ENCODE assay signal across 16 cellular contexts in genomic region chr13:73082471-73082870, GRCh38.
"Had no signal": no experiment of that assay in that cellular context is flagged by ENCODE, and none has a peak within 500 bp of the region (broad histone marks: within the 10 kb centered on the region; RNA-seq: fewer than 3 reads in every experiment).

No MANE protein-coding gene starts in this region.

- H3K9me3 ChIP-seq: colonic mucosa, esophagus squamous epithelium, upper lobe of left lung had no signal

- DNase-seq: activated CD4-positive, alpha-beta T cell treated with anti-CD3 and anti-CD28 coated beads for 4 hours; activated CD8-positive, alpha-beta memory T cell treated with anti-CD3 and anti-CD28 coated beads, Interleukin-2, amount 50 U/mL, for 4 hours; activated CD8-positive, alpha-beta T cell treated with anti-CD3 and anti-CD28 coated beads, Interleukin-2, amount 10 ng/mL, durations not matched to agents 7 days and 5 days; activated gamma-delta T cell treated with Interleukin-2 at 50 U/mL for 16 hours; amniotic stem cell; central memory CD4-positive, alpha-beta T cell; colonic mucosa; esophagus squamous epithelium; glutamatergic neuron; immature natural killer cell; natural killer cell; nucleus accumbens; right cardiac atrium; SW 1271; upper lobe of left lung had no signal

- H3K27me3 ChIP-seq: colonic mucosa, esophagus squamous epithelium, upper lobe of left lung had no signal

- H3K36me3 ChIP-seq: colonic mucosa had no signal

- H3K4me3 ChIP-seq: colonic mucosa, esophagus squamous epithelium, skin epidermis, upper lobe of left lung had no signal

- H3K27ac ChIP-seq: colonic mucosa, skin epidermis, upper lobe of left lung had no signal

- H3K4me1 ChIP-seq: colonic mucosa, upper lobe of left lung had no signal
